8 cellular contexts compared by ENCODE assay signal in the genomic region with DNA sequence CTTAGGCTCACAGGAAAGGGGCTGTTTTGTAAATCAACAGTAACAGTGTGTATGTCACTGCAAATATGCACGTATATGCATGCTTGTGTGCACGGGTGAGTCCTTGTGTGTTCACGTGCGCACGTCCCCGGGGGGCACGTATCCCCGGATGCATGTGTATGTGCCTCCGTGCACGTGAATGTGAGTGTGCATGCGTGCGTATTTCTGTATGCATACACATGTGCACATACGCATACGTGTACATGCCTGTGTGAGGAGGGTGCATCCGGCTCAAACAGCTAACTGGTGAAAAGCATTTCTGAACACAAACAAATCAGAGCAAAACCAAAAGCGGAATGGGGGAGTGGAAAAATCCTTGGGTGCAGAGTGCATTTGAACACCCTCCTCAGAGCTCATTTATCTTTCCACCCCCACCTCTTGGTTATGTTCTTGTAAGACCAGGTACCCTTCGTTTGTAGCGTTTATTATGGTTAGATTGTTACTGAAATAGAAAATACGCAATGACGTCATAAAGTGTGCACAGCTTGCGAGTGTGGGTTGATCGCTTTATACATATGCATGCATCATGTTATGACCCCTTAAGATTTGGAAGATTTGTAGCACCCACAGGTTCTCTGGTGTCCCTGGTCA. TPM values are rescaled to one million over a fixed set of nuclear protein-coding genes. Genes with fewer than 3 reads are reported as not detected.
DNase-seq lines count a peak whose midpoint lies in the region; ATAC-seq and TF ChIP-seq lines count a peak whose summit lies in the region.

No MANE protein-coding gene starts in this region.

- peak overlapping the region; percentile 87 for H3K27ac Mint-ChIP-seq in endothelial cell (ENCODE audit: unreplicated experiment)

- peaks cover 38% of the 10 kb centered on the region for H3K4me1 Mint-ChIP-seq in endothelial cell (ENCODE audit: unreplicated experiment)

- TF ChIP-seq CTCF in endothelial cell (IDR thresholded peaks at IDR 0.05; ENCODE audit: unreplicated experiment), result no peak

- peak; percentile 26 for ATAC-seq in HG03432 (IDR thresholded peaks at IDR 0.05; ENCODE audit: unreplicated experiment)
- peak; percentile 60 to 61 for ATAC-seq in activated CD4-positive, CD25-positive, alpha-beta regulatory T cell treated with anti-CD3 and anti-CD28 coated beads, Interleukin-2, amount 50 U/mL, for 24 hours

- H3K9me3 Mint-ChIP-seq in endothelial cell (ENCODE audit: unreplicated experiment), result no peaks in the 10 kb centered on the region

- peaks cover 8% of the 10 kb centered on the region for H3K36me3 Mint-ChIP-seq in endothelial cell (ENCODE audit: low read depth, unreplicated experiment)

- peak overlapping the region; percentile 29 for H3K4me3 ChIP-seq in skeletal muscle cell (ENCODE audit: low read depth, low read length)

- DNase-seq in NCI-H2029 (lab: John Stamatoyannopoulos, UW) (peak; percentile 42), NCI-H2029 treated with DMSO at 0.1 percent for 48 hours (lab: John Stamatoyannopoulos, UW) (no peak), endothelial cell (ENCODE audit: low spot score) (no peak), skeletal muscle cell (ENCODE audit: low read depth) (no peak), kidney glomerular epithelial cell (lab: John Stamatoyannopoulos, UW) (no peak), medulla oblongata (ENCODE audit: extremely low spot score) (no peak)

- H3K4me3 Mint-ChIP-seq in endothelial cell (ENCODE audit: unreplicated experiment), result peak overlapping the region; percentile 56

- peaks cover 9% of the 10 kb centered on the region for H3K27me3 Mint-ChIP-seq in endothelial cell (ENCODE audit: unreplicated experiment)

RNA-seq across cellular contexts. Expression of a gene that starts 7.0 kb away (rescaled TPM):
- total RNA-seq in endothelial cell (ENCODE audit: unreplicated experiment), result 59.6 TPM

RNA-seq across cellular contexts. Expression of a gene that starts 20.4 kb away (rescaled TPM):
- total RNA-seq in endothelial cell (ENCODE audit: unreplicated experiment), result 0.69 TPM

RNA-seq across cellular contexts. Expression of a gene that starts 38.3 kb away (rescaled TPM):
- total RNA-seq in endothelial cell (ENCODE audit: unreplicated experiment), result 94.6 TPM

RNA-seq across cellular contexts. Expression of a gene that starts 42.7 kb away (rescaled TPM):
- total RNA-seq in endothelial cell (ENCODE audit: unreplicated experiment), result 89.0 TPM

RNA-seq across cellular contexts. Expression of a gene that starts 51.6 kb away (rescaled TPM):
- total RNA-seq in endothelial cell (ENCODE audit: unreplicated experiment), result 223 TPM
